In the genomic region with DNA sequence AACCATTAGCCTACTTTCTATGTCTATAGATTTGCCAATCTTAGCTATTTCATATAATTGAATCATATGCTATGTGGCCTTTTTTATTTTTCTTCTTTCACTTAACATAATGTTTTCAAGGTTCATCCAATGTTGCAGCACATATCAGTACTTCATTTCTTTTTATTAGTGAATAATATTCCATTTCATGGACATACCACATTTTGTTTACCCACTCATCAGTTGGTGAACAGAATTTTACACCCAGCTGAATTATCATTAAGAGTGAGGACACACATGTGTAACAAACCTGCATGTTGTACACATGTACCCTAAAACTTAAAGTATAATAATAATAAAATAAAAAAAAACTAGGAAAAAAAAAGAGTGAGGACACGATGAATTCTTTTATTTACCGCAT, we compare ENCODE assay signal across 39 cellular contexts.
"Had no signal": no experiment of that assay in that cellular context is flagged by ENCODE, and none has a peak within 500 bp of the region (broad histone marks: within the 10 kb centered on the region; RNA-seq: fewer than 3 reads in every experiment).

No MANE protein-coding gene starts in this region.

- H3K27ac ChIP-seq: adrenal gland, ascending aorta, body of pancreas, brain microvascular endothelial cell, breast epithelium, cardiac muscle cell had no signal

- H3K36me3 ChIP-seq: adrenal gland, ascending aorta, brain microvascular endothelial cell, breast epithelium, cardiac muscle cell had no signal

- FAIRE-seq: astrocyte, bronchial epithelial cell had no signal

- H3K4me1 ChIP-seq: adrenal gland, ascending aorta, body of pancreas, breast epithelium had no signal

- H3K27me3 Mint-ChIP-seq: activated naive CD4-positive, alpha-beta T cell treated with anti-CD3 and anti-CD28 coated beads, Interleukin-2, amount 10 ng/mL, durations not matched to agents 7 days and 5 days; activated naive CD8-positive, alpha-beta T cell; activated naive CD8-positive, alpha-beta T cell treated with anti-CD3 and anti-CD28 coated beads, Interleukin-2, amount 50 U/mL, for 24 hours; brain; central memory CD8-positive, alpha-beta T cell had no signal

- H3K9me3 Mint-ChIP-seq: activated naive CD4-positive, alpha-beta T cell treated with anti-CD3 and anti-CD28 coated beads, Interleukin-2, amount 50 U/mL, for 24 hours had no signal

- DNase-seq: activated effector memory CD4-positive, alpha-beta T cell treated with anti-CD3 and anti-CD28 coated beads, Interleukin-2, amount 50 U/mL, for 16 hours; activated effector memory CD4-positive, alpha-beta T cell treated with Interleukin-2 at 50 U/mL for 16 hours; activated gamma-delta T cell; activated gamma-delta T cell treated with Interleukin-2 at 50 U/mL for 16 hours; activated naive CD4-positive, alpha-beta T cell; activated naive CD4-positive, alpha-beta T cell treated with anti-CD3 and anti-CD28 coated beads for 36 hours; activated naive CD4-positive, alpha-beta T cell treated with anti-CD3 and anti-CD28 coated beads, Interleukin-2, amount 10 ng/mL, durations not matched to agents 7 days and 5 days; activated naive CD4-positive, alpha-beta T cell treated with anti-CD3 and anti-CD28 coated beads, Interleukin-2, amount 50 U/mL, for 16 hours; activated naive CD4-positive, alpha-beta T cell treated with Interleukin-2 at 50 U/mL for 16 hours; activated naive CD8-positive, alpha-beta T cell treated with anti-CD3 and anti-CD28 coated beads for 36 hours; activated naive CD8-positive, alpha-beta T cell treated with anti-CD3 and anti-CD28 coated beads, Interleukin-2, amount 10 ng/mL, durations not matched to agents 7 days and 5 days; activated naive CD8-positive, alpha-beta T cell treated with anti-CD3 and anti-CD28 coated beads, Interleukin-2, amount 50 U/mL, for 24 hours; activated T-cell treated with anti-CD3 and anti-CD28 coated beads, Interleukin-2, amount 50 U/mL, for 24 hours; activated T-cell treated with anti-CD3 and anti-CD28 coated beads, Interleukin-2, amount 50 U/mL, for 4 hours; activated T-cell treated with anti-CD3 and anti-CD28 coated beads, Interleukin-2, amount 50 U/mL, for 48 hours; activated T-cell treated with anti-CD3 and anti-CD28 coated beads, Interleukin-2, amount 50 U/mL, for 72 hours; adrenal gland; amniotic stem cell; amygdala; anterior cingulate cortex; aorta; body of pancreas; brain microvascular endothelial cell; caudate nucleus; central memory CD4-positive, alpha-beta T cell; cerebellar nuclear complex had no signal

- H3K27me3 ChIP-seq: adrenal gland, ascending aorta, body of pancreas, brain microvascular endothelial cell, breast epithelium, cardiac muscle cell had no signal

- ATAC-seq: activated naive CD4-positive, alpha-beta T cell treated with anti-CD3 and anti-CD28 coated beads, Interleukin-2, amount 50 U/mL, for 72 hours; activated naive CD8-positive, alpha-beta T cell treated with anti-CD3 and anti-CD28 coated beads, Interleukin-2, amount 50 U/mL, for 24 hours; activated T-cell treated with anti-CD3 and anti-CD28 coated beads, Interleukin-2, amount 50 U/mL, for 4 hours; activated T-cell treated with anti-CD3 and anti-CD28 coated beads, Interleukin-2, amount 50 U/mL, for 72 hours; activated T-helper 17 cell treated with anti-CD3 and anti-CD28 coated beads, Interleukin-2, amount 50 U/mL, for 72 hours; body of pancreas had no signal

- H3K4me1 Mint-ChIP-seq: activated naive CD4-positive, alpha-beta T cell treated with anti-CD3 and anti-CD28 coated beads, Interleukin-2, amount 10 ng/mL, durations not matched to agents 7 days and 5 days; activated naive CD4-positive, alpha-beta T cell treated with anti-CD3 and anti-CD28 coated beads, Interleukin-2, amount 50 U/mL, for 24 hours; activated naive CD8-positive, alpha-beta T cell treated with anti-CD3 and anti-CD28 coated beads, Interleukin-2, amount 10 ng/mL, durations not matched to agents 7 days and 5 days; central memory CD8-positive, alpha-beta T cell had no signal

- H3K36me3 Mint-ChIP-seq: activated naive CD4-positive, alpha-beta T cell treated with anti-CD3 and anti-CD28 coated beads, Interleukin-2, amount 10 ng/mL, durations not matched to agents 7 days and 5 days; activated naive CD4-positive, alpha-beta T cell treated with anti-CD3 and anti-CD28 coated beads, Interleukin-2, amount 50 U/mL, for 24 hours; activated naive CD8-positive, alpha-beta T cell; activated naive CD8-positive, alpha-beta T cell treated with anti-CD3 and anti-CD28 coated beads, Interleukin-2, amount 10 ng/mL, durations not matched to agents 7 days and 5 days; brain had no signal

- H3K27ac Mint-ChIP-seq: activated naive CD4-positive, alpha-beta T cell treated with anti-CD3 and anti-CD28 coated beads for 36 hours; activated naive CD4-positive, alpha-beta T cell treated with anti-CD3 and anti-CD28 coated beads, Interleukin-2, amount 10 ng/mL, durations not matched to agents 7 days and 5 days; activated naive CD4-positive, alpha-beta T cell treated with anti-CD3 and anti-CD28 coated beads, Interleukin-2, amount 50 U/mL, for 24 hours; activated naive CD4-positive, alpha-beta T cell treated with anti-CD3 and anti-CD28 coated beads, Interleukin-2, amount 50 U/mL, for 72 hours; activated naive CD8-positive, alpha-beta T cell; activated naive CD8-positive, alpha-beta T cell treated with anti-CD3 and anti-CD28 coated beads for 36 hours; activated naive CD8-positive, alpha-beta T cell treated with anti-CD3 and anti-CD28 coated beads, Interleukin-2, amount 10 ng/mL, durations not matched to agents 7 days and 5 days; activated naive CD8-positive, alpha-beta T cell treated with anti-CD3 and anti-CD28 coated beads, Interleukin-2, amount 50 U/mL, for 24 hours; activated T-cell treated with anti-CD3 and anti-CD28 coated beads, Interleukin-2, amount 50 U/mL, for 24 hours; activated T-cell treated with anti-CD3 and anti-CD28 coated beads, Interleukin-2, amount 50 U/mL, for 72 hours; activated T-helper 1 cell treated with anti-CD3 and anti-CD28 coated beads, Interleukin-12 subunit alpha, Interleukin-12 subunit beta, Interleukin-2, Interleukin-4 antibody, amounts not matched to agents 30 ng/mL and 10 ng/mL and 1 ng/mL, durations not matched to agents 14 hours and 24 hours and 36 hours; activated T-helper 17 cell treated with anti-CD3 and anti-CD28 coated beads, Interleukin-2, amount 50 U/mL, for 72 hours; activated T-helper 2 cell treated with anti-CD3 and anti-CD28 coated beads, Interferon-gamma antibody, Interleukin-2, Interleukin-4, amounts not matched to agents 10 μg/mL and 5 μg/mL and 100 μg/mL, durations not matched to agents 14 hours and 24 hours and 36 hours had no signal

- H3K4me3 ChIP-seq: adrenal gland, ascending aorta, body of pancreas, breast epithelium, cardiac muscle cell had no signal

- H3K4me3 Mint-ChIP-seq: activated naive CD4-positive, alpha-beta T cell treated with anti-CD3 and anti-CD28 coated beads for 36 hours; activated naive CD4-positive, alpha-beta T cell treated with anti-CD3 and anti-CD28 coated beads, Interleukin-2, amount 10 ng/mL, durations not matched to agents 7 days and 5 days; activated naive CD4-positive, alpha-beta T cell treated with anti-CD3 and anti-CD28 coated beads, Interleukin-2, amount 50 U/mL, for 24 hours; activated naive CD8-positive, alpha-beta T cell; activated naive CD8-positive, alpha-beta T cell treated with anti-CD3 and anti-CD28 coated beads for 36 hours; activated naive CD8-positive, alpha-beta T cell treated with anti-CD3 and anti-CD28 coated beads, Interleukin-2, amount 10 ng/mL, durations not matched to agents 7 days and 5 days; activated naive CD8-positive, alpha-beta T cell treated with anti-CD3 and anti-CD28 coated beads, Interleukin-2, amount 50 U/mL, for 24 hours; activated T-cell treated with anti-CD3 and anti-CD28 coated beads, Interleukin-2, amount 50 U/mL, for 24 hours; activated T-cell treated with anti-CD3 and anti-CD28 coated beads, Interleukin-2, amount 50 U/mL, for 4 hours; activated T-cell treated with anti-CD3 and anti-CD28 coated beads, Interleukin-2, amount 50 U/mL, for 72 hours; activated T-helper 1 cell treated with anti-CD3 and anti-CD28 coated beads, Interleukin-12 subunit alpha, Interleukin-12 subunit beta, Interleukin-2, Interleukin-4 antibody, amounts not matched to agents 30 ng/mL and 10 ng/mL and 1 ng/mL, durations not matched to agents 14 hours and 24 hours and 36 hours; activated T-helper 17 cell treated with anti-CD3 and anti-CD28 coated beads, Interleukin-2, amount 50 U/mL, for 72 hours; brain; central memory CD8-positive, alpha-beta T cell had no signal

- H3K9me3 ChIP-seq: adrenal gland, body of pancreas had no signal
